8 cellular contexts compared by ENCODE assay signal in genomic region chr13:45108716-45109706, GRCh38. TPM values are rescaled to one million over a fixed set of nuclear protein-coding genes. Genes with fewer than 3 reads are reported as not detected.
DNase-seq lines count a peak whose midpoint lies in the region; ATAC-seq and TF ChIP-seq lines count a peak whose summit lies in the region.

No MANE protein-coding gene starts in this region.

- WGBS in esophagus muscularis mucosa: 70% methylated on average over 12 of the region's 16 CpGs

- intact Hi-C loops in lower lobe of right lung (cut with DNase I): no loop called here
- intact Hi-C loops in esophagus muscularis mucosa (cut with DNase I): no loop called here

- ATAC-seq in GM18517 (IDR thresholded peaks at IDR 0.05; ENCODE audit: unreplicated experiment): peak; percentile 81
- no peak for ATAC-seq in lower lobe of right lung

- in situ Hi-C loops in SK-MEL-5 (cut with HindIII; ENCODE audit: low pct_unique_long_range_greater_than_20kb, low sequenced_read_pairs): no loop called here

- CTCF ChIA-PET in HEK293T (lab: Yijun Ruan, JAX): no interaction called here
- CTCF ChIA-PET in activated CD4-positive, alpha-beta T cell treated with anti-CD3 and anti-CD28 coated beads, Interleukin-2, amount 10 ng/mL, durations not matched to agents 7 days and 5 days (lab: Charles Lee): interaction anchor here (0.7 to 0.9 kb wide), 2 partner anchors 9 to 1409 kb away, joined by 3 read pairs; no protein-coding TSS in a partner anchor

- H3K27ac Mint-ChIP-seq in activated CD4-positive, alpha-beta T cell treated with anti-CD3 and anti-CD28 coated beads, Interleukin-2, amount 10 ng/mL, durations not matched to agents 7 days and 5 days: no peak overlapping the region

- H3K4me3 Mint-ChIP-seq in activated CD4-positive, alpha-beta T cell treated with anti-CD3 and anti-CD28 coated beads, Interleukin-2, amount 10 ng/mL, durations not matched to agents 7 days and 5 days: no peak overlapping the region

- no peak overlapping the region for H3K4me3 ChIP-seq in lower lobe of right lung
- no peak overlapping the region for H3K4me3 ChIP-seq in esophagus muscularis mucosa

- H3K4me1 ChIP-seq in lower lobe of right lung (no peaks in the 10 kb centered on the region), esophagus muscularis mucosa (no peaks in the 10 kb centered on the region)

- no peak for TF ChIP-seq POLR2A in esophagus muscularis mucosa (IDR thresholded peaks at IDR 0.05; ENCODE audit: low read depth)

- no peak for DNase-seq in HEK293T (ENCODE audit: extremely low spot score)
- peak; percentile 38 for DNase-seq in SK-MEL-5 (ENCODE audit: low read depth, low spot score)
- peak; percentile 50 for DNase-seq in lower lobe of right lung
- DNase-seq in DMS 273 (lab: John Stamatoyannopoulos, UW; ENCODE audit: unreplicated experiment): no peak
- no peak for DNase-seq in esophagus muscularis mucosa (ENCODE audit: extremely low spot score)
- DNase-seq in HuH-7.5 (ENCODE audit: low spot score): no peak
- DNase-seq in activated CD4-positive, alpha-beta T cell treated with anti-CD3 and anti-CD28 coated beads, Interleukin-2, amount 10 ng/mL, durations not matched to agents 7 days and 5 days: no peak

- H3K27me3 Mint-ChIP-seq in activated CD4-positive, alpha-beta T cell treated with anti-CD3 and anti-CD28 coated beads, Interleukin-2, amount 10 ng/mL, durations not matched to agents 7 days and 5 days: peaks cover 13% of the 10 kb centered on the region

- TF ChIP-seq CTCF in lower lobe of right lung (IDR thresholded peaks at IDR 0.05): no peak
- no peak for TF ChIP-seq CTCF in esophagus muscularis mucosa (IDR thresholded peaks at IDR 0.05)

- H3K27ac ChIP-seq in lower lobe of right lung (no peak overlapping the region), esophagus muscularis mucosa (replicated peaks in 1 of 4) (no peak overlapping the region)

- peaks cover 7% of the 10 kb centered on the region for H3K4me1 Mint-ChIP-seq in activated CD4-positive, alpha-beta T cell treated with anti-CD3 and anti-CD28 coated beads, Interleukin-2, amount 10 ng/mL, durations not matched to agents 7 days and 5 days

- no peaks in the 10 kb centered on the region for H3K9me3 Mint-ChIP-seq in activated CD4-positive, alpha-beta T cell treated with anti-CD3 and anti-CD28 coated beads, Interleukin-2, amount 10 ng/mL, durations not matched to agents 7 days and 5 days

- POLR2A ChIA-PET in HEK293T (lab: Yijun Ruan, JAX): interaction anchor here (1.6 kb wide), 1 partner anchor 11 kb away, joined by 6 read pairs; no protein-coding TSS in a partner anchor
- POLR2A ChIA-PET in activated CD4-positive, alpha-beta T cell treated with anti-CD3 and anti-CD28 coated beads, Interleukin-2, amount 10 ng/mL, durations not matched to agents 7 days and 5 days (lab: Charles Lee): no interaction called here

- no peaks in the 10 kb centered on the region for H3K36me3 ChIP-seq in lower lobe of right lung
- no peaks in the 10 kb centered on the region for H3K36me3 ChIP-seq in esophagus muscularis mucosa

- no peaks in the 10 kb centered on the region for H3K27me3 ChIP-seq in lower lobe of right lung (ENCODE audit: low read depth)
- peaks cover 0 to 7% (median 0%) of the 10 kb centered on the region in 4 donors for H3K27me3 ChIP-seq in esophagus muscularis mucosa

- no peaks in the 10 kb centered on the region for H3K9me3 ChIP-seq in lower lobe of right lung
- H3K9me3 ChIP-seq in esophagus muscularis mucosa: no peaks in the 10 kb centered on the region

- no peak for TF ChIP-seq EP300 in esophagus muscularis mucosa (IDR thresholded peaks at IDR 0.05)

- no peaks in the 10 kb centered on the region for H3K36me3 Mint-ChIP-seq in activated CD4-positive, alpha-beta T cell treated with anti-CD3 and anti-CD28 coated beads, Interleukin-2, amount 10 ng/mL, durations not matched to agents 7 days and 5 days (ENCODE audit: low read depth)

TF ChIP-seq in HEK293T, 16 proteins besides CTCF, POLR2A, EP300 and RAD21:
- TF ChIP-seq, protein P1, sequence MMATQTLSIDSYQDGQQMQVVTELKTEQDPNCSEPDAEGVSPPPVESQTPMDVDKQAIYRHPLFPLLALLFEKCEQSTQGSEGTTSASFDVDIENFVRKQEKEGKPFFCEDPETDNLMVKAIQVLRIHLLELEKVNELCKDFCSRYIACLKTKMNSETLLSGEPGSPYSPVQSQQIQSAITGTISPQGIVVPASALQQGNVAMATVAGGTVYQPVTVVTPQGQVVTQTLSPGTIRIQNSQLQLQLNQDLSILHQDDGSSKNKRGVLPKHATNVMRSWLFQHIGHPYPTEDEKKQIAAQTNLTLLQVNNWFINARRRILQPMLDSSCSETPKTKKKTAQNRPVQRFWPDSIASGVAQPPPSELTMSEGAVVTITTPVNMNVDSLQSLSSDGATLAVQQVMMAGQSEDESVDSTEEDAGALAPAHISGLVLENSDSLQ (IDR thresholded peaks at IDR 0.05): peak; percentile 16; the same call in 1 of the 2 replicates
- TF ChIP-seq CTBP1 (IDR thresholded peaks at IDR 0.05; ENCODE audit: borderline replicate concordance): no peak

RNA-seq across cellular contexts. Expression of gene GTF2F2, which starts 11.3 kb away (rescaled TPM):
- total RNA-seq in SK-MEL-5 (2014; rRNA removed; shearing (Covaris generic)): 67.7 TPM in 2 replicates
- polyA plus RNA-seq in SK-MEL-5 (2015; cell fraction: cytosol; rRNA removed): 37.7 and 47.2 TPM in 2 replicates
- polyA plus RNA-seq in SK-MEL-5 (2015; cell fraction: nucleus; rRNA removed): 16.3 and 23.0 TPM in 2 replicates
- total RNA-seq in lower lobe of right lung: 15.2 TPM
- total RNA-seq in esophagus muscularis mucosa: 10 to 100 TPM; 12.9 to 15.1 (median 14.6) TPM
- 10 to 100 TPM; 15.3 to 17.1 TPM for total RNA-seq in activated CD4-positive, alpha-beta T cell treated with anti-CD3 and anti-CD28 coated beads, Interleukin-2, amount 10 ng/mL, durations not matched to agents 7 days and 5 days

Comparison
In these comparisons a context has a peak if more than half of its experiments do, and no peak if none do; other contexts are left out.
1. DNase-seq: peak in SK-MEL-5 (single experiment) and lower lobe of right lung (single experiment); none in HEK293T (single experiment), DMS 273 (single experiment), esophagus muscularis mucosa (single experiment), HuH-7.5 (single experiment) and activated CD4-positive, alpha-beta T cell treated with anti-CD3 and anti-CD28 coated beads, Interleukin-2, amount 10 ng/mL, durations not matched to agents 7 days and 5 days (single experiment).